ENCODE assay signal across 8 cellular contexts in genomic region chr13:102799544-102800144, GRCh38. TPM values are rescaled to one million over a fixed set of nuclear protein-coding genes. Genes with fewer than 3 reads are reported as not detected.
DNase-seq lines count a peak whose midpoint lies in the region; ATAC-seq and TF ChIP-seq lines count a peak whose summit lies in the region.

No MANE protein-coding gene starts in this region.

- H3K4me3 Mint-ChIP-seq in CD4-positive, alpha-beta memory T cell: peak overlapping the region; percentile 83 to 95 (median 90)
- peak overlapping the region; percentile 85 for H3K4me3 Mint-ChIP-seq in activated B cell treated with CpG ODN at 0.5 μM for 24 hours

- WGBS in esophagus, 2 donors: 0 to 1% methylated on average over 50 to 52 of the region's 52 CpGs

- CTCF ChIA-PET in CD4-positive, alpha-beta memory T cell (lab: Charles Lee; ENCODE audit: partially characterized antibody): interaction anchor here (0.6 to 2.9 kb wide), 20 partner anchors 9 to 226 kb away, joined by 3 to 51 read pairs (median 4); partner anchors contain the start of genes ERCC5 and TEX30
- CTCF ChIA-PET in activated B cell treated with CpG ODN at 0.5 μM for 24 hours (lab: Charles Lee): interaction anchor here (0.7 to 1.8 kb wide), 7 partner anchors 15 to 210 kb away, joined by 3 to 6 read pairs (median 5); partner anchors contain the start of genes ERCC5, TEX30 and TPP2

- no peaks in the 10 kb centered on the region for H3K27me3 ChIP-seq in CD4-positive, alpha-beta memory T cell (ENCODE audit: insufficient read depth, low read length)
- H3K27me3 ChIP-seq in esophagus (ENCODE audit: control insufficient read depth in 1 of 2, insufficient read depth in 2 of 2, low read length in 2 of 2) (no peaks in the 10 kb centered on the region), muscle layer of duodenum (ENCODE audit: low read depth, low read length) (no peaks in the 10 kb centered on the region)

- POLR2A ChIA-PET in CD4-positive, alpha-beta memory T cell (lab: Charles Lee; ENCODE audit: partially characterized antibody): interaction anchor here (1.0 to 3.5 kb wide), 10 partner anchors 26 to 218 kb away, joined by 3 to 31 read pairs (median 6); partner anchors contain the start of genes ERCC5, TEX30 and TPP2
- POLR2A ChIA-PET in activated B cell treated with CpG ODN at 0.5 μM for 24 hours (lab: Charles Lee): interaction anchor here (1.2 to 2.1 kb wide), 4 partner anchors 26 to 204 kb away, joined by 9 to 18 read pairs (median 11); partner anchors contain the start of genes TEX30 and TPP2

- H3K4me1 Mint-ChIP-seq in CD4-positive, alpha-beta memory T cell: peaks cover 18 to 32% (median 21%) of the 10 kb centered on the region in 4 donors
- peaks cover 18% of the 10 kb centered on the region for H3K4me1 Mint-ChIP-seq in activated B cell treated with CpG ODN at 0.5 μM for 24 hours

- peaks cover 0 to 3% of the 10 kb centered on the region in 2 donors for H3K36me3 Mint-ChIP-seq in CD4-positive, alpha-beta memory T cell
- no peaks in the 10 kb centered on the region for H3K36me3 Mint-ChIP-seq in activated B cell treated with CpG ODN at 0.5 μM for 24 hours (ENCODE audit: low read depth)

- H3K4me1 ChIP-seq in CD4-positive, alpha-beta memory T cell (ENCODE audit: insufficient read depth, low read length): peaks cover 18% of the 10 kb centered on the region
- H3K4me1 ChIP-seq in esophagus (ENCODE audit: control insufficient read depth in 2 of 2, insufficient read depth in 2 of 2, low read length in 1 of 2) (peaks cover 0 to 2% of the 10 kb centered on the region in 2 donors), muscle layer of duodenum (ENCODE audit: control insufficient read depth in 1 of 2, insufficient read depth in 2 of 2, low read length in 2 of 2) (peaks cover 3 to 10% of the 10 kb centered on the region in 2 donors)

- peaks cover 1 to 7% of the 10 kb centered on the region in 2 donors for H3K27me3 Mint-ChIP-seq in CD4-positive, alpha-beta memory T cell
- peaks cover 7% of the 10 kb centered on the region for H3K27me3 Mint-ChIP-seq in activated B cell treated with CpG ODN at 0.5 μM for 24 hours

- DNase-seq in CD4-positive, alpha-beta memory T cell: peak in 3 of 5 donors; percentile 6 to 27 (median 12)
- peak; percentile 18 for DNase-seq in activated B cell treated with CpG ODN at 0.5 μM for 24 hours
- DNase-seq in NCI-H1694 (lab: John Stamatoyannopoulos, UW): no peak
- no peak for DNase-seq in NCI-H2227 (lab: John Stamatoyannopoulos, UW; ENCODE audit: unreplicated experiment)

- no peak overlapping the region for H3K27ac ChIP-seq in CD4-positive, alpha-beta memory T cell (ENCODE audit: low read depth, low read length)
- H3K27ac ChIP-seq in esophagus (ENCODE audit: low read depth in 2 of 2, low read length in 1 of 2): peak overlapping the region; percentile 58 to 73
- peak overlapping the region; percentile 23 for H3K27ac ChIP-seq in muscle layer of duodenum (ENCODE audit: low read length)

- H3K36me3 ChIP-seq in CD4-positive, alpha-beta memory T cell (ENCODE audit: insufficient read depth, low read length): no peaks in the 10 kb centered on the region
- H3K36me3 ChIP-seq in esophagus (ENCODE audit: control insufficient read depth in 2 of 2, insufficient read depth in 2 of 2, low read length in 1 of 2): no peaks in the 10 kb centered on the region
- no peaks in the 10 kb centered on the region for H3K36me3 ChIP-seq in muscle layer of duodenum (ENCODE audit: control insufficient read depth in 1 of 2, insufficient read depth in 2 of 2, low read length in 2 of 2)

- intact Hi-C loops in CD4-positive, alpha-beta memory T cell (cut with micrococcal nuclease): loop anchor here (1.0 to 2.0 kb wide), 6 partner anchors 21 to 219 kb away; partner anchors contain the start of genes TEX30 and TPP2
- intact Hi-C loops in activated B cell treated with CpG ODN at 0.5 μM for 24 hours (cut with micrococcal nuclease): loop anchor here (1.0 kb wide), 5 partner anchors 26 to 219 kb away; partner anchors contain the start of genes TEX30 and TPP2

- H3K4me3 ChIP-seq in CD4-positive, alpha-beta memory T cell (ENCODE audit: low read length in 2 of 2): peak overlapping the region; percentile 69 to 76
- H3K4me3 ChIP-seq in esophagus (ENCODE audit: low read depth in 1 of 2, low read length in 2 of 2): peak overlapping the region; percentile 59 to 76
- H3K4me3 ChIP-seq in muscle layer of duodenum (ENCODE audit: low read depth in 1 of 2, low read length in 2 of 2): peak overlapping the region; percentile 83 to 99

- ATAC-seq in GM19351 (IDR thresholded peaks at IDR 0.05; ENCODE audit: unreplicated experiment) (peak; percentile 9), HG03378 (IDR thresholded peaks at IDR 0.05; ENCODE audit: unreplicated experiment) (peak; percentile 3), activated B cell treated with CpG ODN at 0.5 μM for 24 hours (ENCODE audit: low read depth) (no peak)

- H3K9me3 Mint-ChIP-seq in CD4-positive, alpha-beta memory T cell: peaks cover 0 to 1% (median 0%) of the 10 kb centered on the region in 8 donors
- H3K9me3 Mint-ChIP-seq in activated B cell treated with CpG ODN at 0.5 μM for 24 hours: no peaks in the 10 kb centered on the region

- no peaks in the 10 kb centered on the region for H3K9me3 ChIP-seq in CD4-positive, alpha-beta memory T cell (ENCODE audit: control insufficient read depth in 1 of 2, low read length in 2 of 2)
- H3K9me3 ChIP-seq in esophagus (ENCODE audit: control insufficient read depth in 2 of 2, insufficient read depth in 1 of 2, low read depth in 1 of 2, low read length in 1 of 2) (no peaks in the 10 kb centered on the region), muscle layer of duodenum (ENCODE audit: control insufficient read depth in 1 of 2, low read length in 2 of 2) (no peaks in the 10 kb centered on the region)

- H3K27ac Mint-ChIP-seq in CD4-positive, alpha-beta memory T cell: peak overlapping the region in 6 of 7 donors; percentile 47 to 87 (median 59)
- no peak overlapping the region for H3K27ac Mint-ChIP-seq in activated B cell treated with CpG ODN at 0.5 μM for 24 hours

- TF ChIP-seq CTCF in activated B cell treated with CpG ODN at 0.5 μM for 24 hours (IDR thresholded peaks at IDR 0.05): no peak

RNA-seq across cellular contexts. Expression of gene BIVM, which starts 0.7 kb away (rescaled TPM):
- total RNA-seq in CD4-positive, alpha-beta memory T cell: 10 to 100 TPM in 1 of 2 experiments, 1 to 10 TPM in 1; 9.9 to 10.9 TPM
- 1 to 10 TPM; 7.4 to 9.6 TPM for polyA plus RNA-seq in CD4-positive, alpha-beta memory T cell
- total RNA-seq in activated B cell treated with CpG ODN at 0.5 μM for 24 hours: 4.7 and 6.4 TPM in 2 replicates
- polyA plus RNA-seq in esophagus: 1 to 10 TPM; 4.4 to 8.3 TPM

RNA-seq across cellular contexts. Expression of gene POGLUT2, which starts 0.9 kb away (rescaled TPM):
- total RNA-seq in CD4-positive, alpha-beta memory T cell: 1 to 10 TPM; 1.2 to 1.3 TPM
- polyA plus RNA-seq in CD4-positive, alpha-beta memory T cell: 1 to 10 TPM in 1 of 2 donors, under 1 TPM in 1; 0.48 to 1.9 TPM
- total RNA-seq in activated B cell treated with CpG ODN at 0.5 μM for 24 hours: 0.11 TPM in 1 of 2 replicates, not detected in the other
- polyA plus RNA-seq in esophagus: 1 to 10 TPM in 1 of 2 donors, under 1 TPM in 1; 0.61 to 1.5 TPM

RNA-seq across cellular contexts. Expression of gene TEX30, which starts 26.1 kb away (rescaled TPM):
- 1 to 10 TPM; 9.2 to 9.3 TPM for total RNA-seq in CD4-positive, alpha-beta memory T cell
- polyA plus RNA-seq in CD4-positive, alpha-beta memory T cell: 10 to 100 TPM; 20.0 to 20.8 TPM
- total RNA-seq in activated B cell treated with CpG ODN at 0.5 μM for 24 hours: 5.3 and 6.2 TPM in 2 replicates
- 10 to 100 TPM; 10.3 to 15.7 TPM for polyA plus RNA-seq in esophagus

RNA-seq across cellular contexts. Expression of gene ERCC5, which starts 46.2 kb away (rescaled TPM):
- total RNA-seq in CD4-positive, alpha-beta memory T cell: 100 to 1,000 TPM; 134 to 136 TPM
- polyA plus RNA-seq in CD4-positive, alpha-beta memory T cell: 10 to 100 TPM; 23.6 to 62.6 TPM
- 62.8 and 74.3 TPM in 2 replicates for total RNA-seq in activated B cell treated with CpG ODN at 0.5 μM for 24 hours
- polyA plus RNA-seq in esophagus: 10 to 100 TPM; 29.7 to 61.4 TPM

Comparison
In these comparisons a context has a peak if more than half of its experiments do, and no peak if none do; other contexts are left out.
1. DNase-seq: peak in CD4-positive, alpha-beta memory T cell (3 of 5) and activated B cell treated with CpG ODN at 0.5 μM for 24 hours (single experiment); none in NCI-H1694 (single experiment) and NCI-H2227 (single experiment).
2. Peak in every context shown above with its lines, with median percentiles within 50 percentile points of each other: H3K4me3 ChIP-seq.